Comparison of ENCODE assay signal across 19 cellular contexts in the genomic region with DNA sequence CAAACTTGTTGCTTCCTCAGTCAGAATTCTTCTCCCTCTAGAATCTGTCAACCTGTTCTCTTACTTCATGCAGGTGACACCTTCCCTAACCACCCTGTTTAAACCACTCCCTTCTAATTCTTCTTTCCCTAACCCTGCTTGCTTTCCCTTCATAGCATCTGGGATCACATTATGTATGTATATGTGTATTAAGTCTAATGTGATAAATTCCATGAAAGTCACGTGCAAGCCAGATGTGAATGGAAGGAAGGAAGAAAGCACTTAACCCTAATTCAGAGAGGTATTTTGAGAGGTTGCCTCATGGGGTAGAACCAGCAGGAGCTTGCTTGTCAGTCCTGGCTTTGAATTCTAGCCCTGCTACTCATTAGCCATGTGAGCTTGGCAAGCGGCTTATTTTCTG.
"Had no signal": no experiment of that assay in that cellular context is flagged by ENCODE, and none has a peak within 500 bp of the region (broad histone marks: within the 10 kb centered on the region; RNA-seq: fewer than 3 reads in every experiment).

No MANE protein-coding gene starts in this region.

- H3K27me3 ChIP-seq: body of pancreas, colonic mucosa, sigmoid colon, upper lobe of right lung had no signal

- H3K9me3 ChIP-seq: body of pancreas, colonic mucosa, sigmoid colon, thoracic aorta, upper lobe of right lung had no signal

- ATAC-seq: activated naive CD4-positive, alpha-beta T cell treated with anti-CD3 and anti-CD28 coated beads, Interleukin-2, amount 50 U/mL, for 72 hours; activated T-cell treated with anti-CD3 and anti-CD28 coated beads, Interleukin-2, amount 50 U/mL, for 72 hours; body of pancreas; left lobe of liver; stimulated activated effector memory CD8-positive, alpha-beta T cell treated with anti-CD3 and anti-CD28 coated beads, Interleukin-12 subunit alpha, Interleukin-12 subunit beta, amount 100 ng/mL, for 72 hours; upper lobe of right lung had no signal

- H3K9ac ChIP-seq: parathyroid adenoma had no signal

- DNase-seq: activated B cell treated with CpG ODN at 0.5 μM for 24 hours; activated CD4-positive, alpha-beta T cell treated with anti-CD3 and anti-CD28 coated beads, Interleukin-2, amount 10 ng/mL, durations not matched to agents 7 days and 5 days; activated CD8-positive, alpha-beta memory T cell treated with anti-CD3 and anti-CD28 coated beads, Interleukin-2, amount 50 U/mL, for 48 hours; activated gamma-delta T cell; activated T-cell treated with anti-CD3 and anti-CD28 coated beads, Interleukin-2, amount 50 U/mL, for 72 hours; body of pancreas; caudate nucleus; colonic mucosa; hippocampal formation; islet precursor cell; naive B cell; sigmoid colon; stimulated activated CD4-positive, alpha-beta T cell treated with anti-CD3 and anti-CD28 coated beads, Interleukin-2, amount 100 ng/mL, for 24 hours; upper lobe of right lung had no signal

- H3K4me1 ChIP-seq: body of pancreas, colonic mucosa, parathyroid adenoma, sigmoid colon, upper lobe of right lung had no signal

- H3K36me3 ChIP-seq: colonic mucosa, sigmoid colon, thoracic aorta, upper lobe of right lung had no signal

- H3K79me2 ChIP-seq: parathyroid adenoma had no signal

- H3K27ac ChIP-seq: body of pancreas, colonic mucosa, parathyroid adenoma, sigmoid colon, thoracic aorta, upper lobe of right lung had no signal

- H3K4me3 ChIP-seq: body of pancreas, colonic mucosa, sigmoid colon, thoracic aorta, upper lobe of right lung had no signal
